9 cellular contexts compared by ENCODE assay signal in genomic region chr10:95513941-95514392, GRCh38. TPM values are rescaled to one million over a fixed set of nuclear protein-coding genes. Genes with fewer than 3 reads are reported as not detected.
A peak's percentile ranks its signal among the peaks of the same experiment; 100 is the strongest.
DNase-seq lines count a peak whose midpoint lies in the region.
"Had no signal": no experiment of that assay in that cellular context is flagged by ENCODE, and none has a peak within 500 bp of the region (broad histone marks: within the 10 kb centered on the region; RNA-seq: fewer than 3 reads in every experiment).

No MANE protein-coding gene starts in this region.

- no peak overlapping the region for H4K5ac ChIP-seq in mesendoderm (ENCODE audit: low read length)

- H3K27ac Mint-ChIP-seq in T-helper 2 cell treated with Interferon-gamma antibody and Interleukin-4, amounts not matched to agents 5 μg/mL and 100 μg/mL, for 36 hours = no peak overlapping the region
- H3K27ac Mint-ChIP-seq: activated B cell treated with CpG ODN at 0.5 μM for 24 hours had no signal

- H3K36me3 Mint-ChIP-seq in T-helper 2 cell treated with Interferon-gamma antibody and Interleukin-4, amounts not matched to agents 5 μg/mL and 100 μg/mL, for 36 hours (ENCODE audit: low read depth) = no peaks in the 10 kb centered on the region

- H4K8ac ChIP-seq in mesendoderm (ENCODE audit: low read depth, low read length) = no peak overlapping the region

- H3K36me3 ChIP-seq in mesendoderm (ENCODE audit: control insufficient read depth, insufficient read depth, low read length) = no peaks in the 10 kb centered on the region

- H3K27ac ChIP-seq in mesendoderm (ENCODE audit: low read depth, low read length) = no peak overlapping the region

- no peak overlapping the region for H3K18ac ChIP-seq in mesendoderm (ENCODE audit: low read length)

- no peaks in the 10 kb centered on the region for H3K27me3 ChIP-seq in mesendoderm (ENCODE audit: insufficient read depth, low read length, poor library complexity)

- H3K4ac ChIP-seq in mesendoderm (ENCODE audit: low read depth, low read length) = no peak overlapping the region

- peaks cover 10% of the 10 kb centered on the region for H3K27me3 Mint-ChIP-seq in T-helper 2 cell treated with Interferon-gamma antibody and Interleukin-4, amounts not matched to agents 5 μg/mL and 100 μg/mL, for 36 hours (ENCODE audit: low read depth)

- WGBS in mesendoderm (ENCODE audit: extremely low coverage, insufficient coverage, low lambda C conversion rate) = no CpG with 5 or more reads among the region's 2 CpGs

- DNase-seq in ELR (ENCODE audit: low read depth) (peak; percentile 27), foreskin melanocyte (peak; percentile 61), putamen (ENCODE audit: low spot score) (peak; percentile 67), SKM-1 treated with dmso at 0.1 percent for 144 hours (lab: John Stamatoyannopoulos, UW; ENCODE audit: unreplicated experiment) (no peak), NCI-H146 treated with DMSO at 0.1 percent for 48 hours (lab: John Stamatoyannopoulos, UW; ENCODE audit: unreplicated experiment) (no peak), OCI-M1 (lab: John Stamatoyannopoulos, UW) (no peak), mesendoderm (no peak)
- DNase-seq in T-helper 2 cell treated with Interferon-gamma antibody and Interleukin-4, amounts not matched to agents 5 μg/mL and 100 μg/mL, for 36 hours (ENCODE audit: low spot score) = peak; percentile 27
- DNase-seq: activated B cell treated with CpG ODN at 0.5 μM for 24 hours had no signal

- H3K4me1 ChIP-seq in mesendoderm (ENCODE audit: control insufficient read depth, low read depth, low read length) = peaks cover 3% of the 10 kb centered on the region

- no peak overlapping the region for H2BK15ac ChIP-seq in mesendoderm (replicated peaks; ENCODE audit: low read depth)

- H3K4me2 ChIP-seq in mesendoderm (ENCODE audit: low read length) = no peak overlapping the region

- H3K56ac ChIP-seq in mesendoderm (ENCODE audit: low read length) = no peak overlapping the region

- H3K9ac ChIP-seq in mesendoderm (ENCODE audit: low read length) = no peak overlapping the region

- no peak overlapping the region for H3K4me3 ChIP-seq in mesendoderm (ENCODE audit: low read length)

- peaks cover 5% of the 10 kb centered on the region for H3K79me1 ChIP-seq in mesendoderm (ENCODE audit: low read length)

- no peak overlapping the region for H2BK5ac ChIP-seq in mesendoderm (ENCODE audit: low read length)

- H3K79me2 ChIP-seq in mesendoderm (ENCODE audit: control insufficient read depth, insufficient read depth, low read length) = no peaks in the 10 kb centered on the region

- no peaks in the 10 kb centered on the region for H3K9me3 Mint-ChIP-seq in T-helper 2 cell treated with Interferon-gamma antibody and Interleukin-4, amounts not matched to agents 5 μg/mL and 100 μg/mL, for 36 hours
- H3K9me3 Mint-ChIP-seq: activated B cell treated with CpG ODN at 0.5 μM for 24 hours had no signal

- no peak overlapping the region for H3K23ac ChIP-seq in mesendoderm (ENCODE audit: low read length)

- H3K4me1 Mint-ChIP-seq in T-helper 2 cell treated with Interferon-gamma antibody and Interleukin-4, amounts not matched to agents 5 μg/mL and 100 μg/mL, for 36 hours (ENCODE audit: low read depth) = no peaks in the 10 kb centered on the region
- H3K4me1 Mint-ChIP-seq: activated B cell treated with CpG ODN at 0.5 μM for 24 hours had no signal

- no peak overlapping the region for H3K4me3 Mint-ChIP-seq in T-helper 2 cell treated with Interferon-gamma antibody and Interleukin-4, amounts not matched to agents 5 μg/mL and 100 μg/mL, for 36 hours
- H3K4me3 Mint-ChIP-seq: activated B cell treated with CpG ODN at 0.5 μM for 24 hours had no signal

- no peak overlapping the region for H2BK120ac ChIP-seq in mesendoderm (ENCODE audit: low read depth, low read length)

- H2AK5ac ChIP-seq in mesendoderm (ENCODE audit: low read length) = no peak overlapping the region

RNA-seq across cellular contexts. Expression of gene SORBS1, which starts 47.2 kb away (rescaled TPM):
- polyA plus RNA-seq in mesendoderm (2013, experiment 1 of 2) = 30.1 TPM
- polyA plus RNA-seq in mesendoderm (2013, experiment 2 of 2) = 30.5 TPM

Comparison
In these comparisons a context has a peak if more than half of its experiments do, and no peak if none do; other contexts are left out.
1. DNase-seq: peak in ELR (single experiment), T-helper 2 cell treated with Interferon-gamma antibody and Interleukin-4, amounts not matched to agents 5 μg/mL and 100 μg/mL, for 36 hours (single experiment), foreskin melanocyte (single experiment) and putamen (single experiment); none in SKM-1 treated with dmso at 0.1 percent for 144 hours (single experiment), NCI-H146 treated with DMSO at 0.1 percent for 48 hours (single experiment), OCI-M1 (single experiment) and mesendoderm (single experiment).